ENCODE assay signal across 1 cellular context in genomic region chr4:3010577-3010976, GRCh38.
TF ChIP-seq lines count a peak whose summit lies in the region.

No MANE protein-coding gene starts in this region.

TF ChIP-seq in SK-N-SH, 30 proteins besides CTCF, POLR2A, EP300 and RAD21 (continued from another document):
- no peak for TF ChIP-seq FOXJ3 (CRISPR knock-in tag; IDR thresholded peaks at IDR 0.05)
